8 cellular contexts compared by ENCODE assay signal in the genomic region with DNA sequence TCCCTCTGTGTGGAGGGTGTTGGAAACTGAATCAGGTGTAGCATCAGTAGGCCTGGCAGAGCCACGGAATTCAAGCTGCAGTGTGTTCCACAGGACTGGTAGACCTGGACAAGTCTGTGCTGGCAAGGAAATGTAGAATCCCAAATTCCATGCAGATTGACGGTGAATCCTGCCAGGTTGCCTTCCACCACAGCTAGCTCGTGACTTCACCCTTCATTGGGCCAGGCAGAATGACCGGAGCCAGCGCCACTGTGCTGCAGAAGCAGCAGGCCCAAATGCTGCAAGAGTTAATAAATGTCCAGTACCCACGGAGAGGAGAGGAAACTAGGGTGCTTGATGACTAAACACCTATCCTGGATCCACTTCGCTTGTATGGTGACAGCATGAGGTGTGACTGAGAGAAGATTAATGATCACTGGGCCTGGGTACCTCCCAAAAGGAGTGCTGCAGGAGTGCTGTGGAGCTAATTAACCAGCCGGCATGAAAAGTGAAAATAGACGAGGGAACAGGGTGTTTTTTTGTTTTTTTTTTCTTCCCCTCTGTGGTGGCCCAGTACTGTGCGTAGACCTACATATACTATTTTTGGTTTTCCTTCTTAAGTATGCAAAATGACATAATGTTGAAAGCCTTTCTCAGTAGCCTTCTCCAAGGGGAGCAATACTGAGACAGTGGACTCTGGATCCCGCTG.
A peak's percentile ranks its signal among the peaks of the same experiment; 100 is the strongest.
DNase-seq lines count a peak whose midpoint lies in the region; ATAC-seq, FAIRE-seq and TF ChIP-seq lines count a peak whose summit lies in the region.

No MANE protein-coding gene starts in this region.

- POLR2A ChIA-PET in AG04450 (lab: Yijun Ruan, JAX) = no interaction called here
- POLR2A ChIA-PET in endothelial cell of umbilical vein (lab: Charles Lee) = interaction anchor here (0.7 kb wide), 1 partner anchor 525 kb away, joined by 4 read pairs; no protein-coding TSS in a partner anchor

- intact Hi-C loops in endothelial cell of umbilical vein (cut with micrococcal nuclease) = loop anchor here (1.0 kb wide), 2 partner anchors 9 to 189 kb away; no protein-coding TSS in a partner anchor

- H3K9me2 ChIP-seq in hepatocyte (replicated peaks; ENCODE audit: insufficient read depth) = no peaks in the 10 kb centered on the region

- H3K4me1 ChIP-seq in endothelial cell of umbilical vein (ENCODE audit: control insufficient read depth, extremely low read depth, insufficient read depth, low read length) (peaks cover 85% of the 10 kb centered on the region), hepatocyte (ENCODE audit: insufficient read depth) (peaks cover 50% of the 10 kb centered on the region)

- no peaks in the 10 kb centered on the region for H3K27me3 Mint-ChIP-seq in IgD-negative memory B cell

- peak overlapping the region; percentile 80 for H3K4me2 ChIP-seq in endothelial cell of umbilical vein (ENCODE audit: insufficient read depth, low read length)
- no peak overlapping the region for H3K4me2 ChIP-seq in hepatocyte

- TF ChIP-seq POLR2A in endothelial cell of umbilical vein (IDR thresholded peaks at IDR 0.05; ENCODE audit: low read depth, low read length) = no peak

- no peak for FAIRE-seq in endothelial cell of umbilical vein (lab: Jason Lieb, UNC)

- peaks cover 64% of the 10 kb centered on the region for H3K79me2 ChIP-seq in endothelial cell of umbilical vein (ENCODE audit: control insufficient read depth, insufficient read depth, low read length)
- peaks cover 31% of the 10 kb centered on the region for H3K79me2 ChIP-seq in hepatocyte

- CTCF ChIA-PET in AG04450 (lab: Charles Lee) (interaction anchor here (0.5 to 0.6 kb wide), 2 partner anchors 42 to 1247 kb away, joined by 3 to 4 read pairs; no protein-coding TSS in a partner anchor), endothelial cell of umbilical vein (lab: Charles Lee) (interaction anchor here (1.0 to 4.0 kb wide), 5 partner anchors 18 to 94 kb away, joined by 3 to 24 read pairs (median 5); no protein-coding TSS in a partner anchor)

- H3K36me3 Mint-ChIP-seq in IgD-negative memory B cell = peaks cover 3% of the 10 kb centered on the region

- peak overlapping the region; percentile 84 for H3K9ac ChIP-seq in endothelial cell of umbilical vein (replicated peaks; ENCODE audit: extremely low read depth, insufficient read depth, low read length)

- WGBS in hepatocyte (ENCODE audit: low lambda C conversion rate, missing lambda C conversion rate) = 85% methylated on average over 11 of the region's 11 CpGs

- no peak overlapping the region for H2AFZ ChIP-seq in endothelial cell of umbilical vein (ENCODE audit: low read depth, low read length)
- H2AFZ ChIP-seq in hepatocyte = no peak overlapping the region

- peak overlapping the region; percentile 77 for H3K27ac ChIP-seq in AG04450 (ENCODE audit: low read depth, low read length)
- peak overlapping the region; percentile 97 for H3K27ac ChIP-seq in endothelial cell of umbilical vein (ENCODE audit: insufficient read depth, low read depth, low read length)
- no peak overlapping the region for H3K27ac ChIP-seq in hepatocyte

- dilution Hi-C loops in endothelial cell of umbilical vein (cut with MboI; ENCODE audit: extremely low pct_ligation_motif_present, low sequenced_read_pairs) = no loop called here

- peaks cover 0 to 2% of the 10 kb centered on the region in 2 experiments for H3K36me3 ChIP-seq in endothelial cell of umbilical vein (ENCODE audit: control insufficient read depth in 2 of 2, extremely low read depth in 1 of 2, insufficient read depth in 2 of 2, low read length in 2 of 2)
- no peaks in the 10 kb centered on the region for H3K36me3 ChIP-seq in hepatocyte (replicated peaks; ENCODE audit: insufficient read depth, low read depth)

- no peak for TF ChIP-seq CTCF in AG04450 (IDR thresholded peaks at IDR 0.05; ENCODE audit: low read depth, low read length)
- no peak for TF ChIP-seq CTCF in endothelial cell of umbilical vein (IDR thresholded peaks at IDR 0.05; ENCODE audit: extremely low read depth in 1 of 2, insufficient read depth in 1 of 2, low read depth in 1 of 2, low read length in 2 of 2)
- TF ChIP-seq CTCF in hepatocyte (IDR thresholded peaks at IDR 0.05; ENCODE audit: poor library complexity) = no peak

- H3K27me3 ChIP-seq in AG04450 (ENCODE audit: control insufficient read depth, insufficient read depth, low read length) = no peaks in the 10 kb centered on the region
- no peaks in the 10 kb centered on the region for H3K27me3 ChIP-seq in endothelial cell of umbilical vein (ENCODE audit: control insufficient read depth in 2 of 2, insufficient read depth in 2 of 2, low read length in 2 of 2)
- no peaks in the 10 kb centered on the region for H3K27me3 ChIP-seq in hepatocyte

- BruUV-seq in endothelial cell of umbilical vein (replicated peaks; lab: Mats Ljungman, UMichigan) = no TSS peak

- peaks cover 0 to 2% (median 0%) of the 10 kb centered on the region in 3 donors for H3K9me3 Mint-ChIP-seq in IgD-negative memory B cell

- no peaks in the 10 kb centered on the region for H4K20me1 ChIP-seq in endothelial cell of umbilical vein (replicated peaks; ENCODE audit: control insufficient read depth, extremely low read depth, insufficient read depth, low read length)
- H4K20me1 ChIP-seq in hepatocyte (ENCODE audit: insufficient read depth, poor library complexity, severe bottlenecking) = no peaks in the 10 kb centered on the region

- no peaks in the 10 kb centered on the region for H3K9me1 ChIP-seq in endothelial cell of umbilical vein (replicated peaks; ENCODE audit: control insufficient read depth, extremely low read depth, insufficient read depth, low read length)

- H3K9me3 ChIP-seq in AG04450 (ENCODE audit: control insufficient read depth, insufficient read depth, low read length) (no peaks in the 10 kb centered on the region; the same call in 1 of the 2 replicates), endothelial cell of umbilical vein (replicated peaks; ENCODE audit: control insufficient read depth, insufficient read depth, low read length) (no peaks in the 10 kb centered on the region), hepatocyte (ENCODE audit: low read depth) (no peaks in the 10 kb centered on the region)

- peak overlapping the region; percentile 22 to 88 (median 68) for H3K4me3 Mint-ChIP-seq in IgD-negative memory B cell

- DNase-seq in AG04450 (ENCODE audit: low read depth, low spot score) = no peak
- peak; percentile 57 for DNase-seq in endothelial cell of umbilical vein (ENCODE audit: low read depth, low spot score)
- DNase-seq in renal cortical epithelial cell (ENCODE audit: low read depth) = peak; percentile 97
- DNase-seq in NCI-H510A treated with DMSO at 0.1 percent for 48 hours (lab: John Stamatoyannopoulos, UW) = no peak
- DNase-seq in hepatocyte (ENCODE audit: low spot score) = no peak

- H3K4me3 ChIP-seq in AG04450 (ENCODE audit: low read depth, low read length) (no peak overlapping the region), endothelial cell of umbilical vein (replicated peaks in 1 of 3; ENCODE audit: insufficient read depth in 1 of 3, low read depth in 1 of 3, low read length in 3 of 3) (no peak overlapping the region), hepatocyte (no peak overlapping the region)

- peaks cover 41 to 64% (median 44%) of the 10 kb centered on the region in 3 donors for H3K4me1 Mint-ChIP-seq in IgD-negative memory B cell

- ATAC-seq in GM19452 (IDR thresholded peaks at IDR 0.05; ENCODE audit: unreplicated experiment) = peak; percentile 45
- ATAC-seq in GM19467 (IDR thresholded peaks at IDR 0.05; ENCODE audit: unreplicated experiment) = no peak

- H3K27ac Mint-ChIP-seq in IgD-negative memory B cell = peak overlapping the region; percentile 54 to 89 (median 85)

TF ChIP-seq in endothelial cell of umbilical vein, 7 proteins besides CTCF, POLR2A, EP300 and RAD21:
- TF ChIP-seq GATA2 (IDR thresholded peaks at IDR 0.05; ENCODE audit: insufficient read depth, insufficient read length, low read depth, low read length) (no peak), FOS (IDR thresholded peaks at IDR 0.05; ENCODE audit: borderline replicate concordance, insufficient read depth, low read length) (peak; percentile 25)
- TF ChIP-seq, protein P1, sequence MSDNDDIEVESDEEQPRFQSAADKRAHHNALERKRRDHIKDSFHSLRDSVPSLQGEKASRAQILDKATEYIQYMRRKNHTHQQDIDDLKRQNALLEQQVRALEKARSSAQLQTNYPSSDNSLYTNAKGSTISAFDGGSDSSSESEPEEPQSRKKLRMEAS (IDR thresholded peaks at IDR 0.05; ENCODE audit: insufficient read depth, insufficient read length) = no peak

Comparison
In these comparisons a context has a peak if more than half of its experiments do, and no peak if none do; other contexts are left out.
1. DNase-seq: peak in endothelial cell of umbilical vein (single experiment) and renal cortical epithelial cell (single experiment); none in AG04450 (single experiment), NCI-H510A treated with DMSO at 0.1 percent for 48 hours (single experiment) and hepatocyte (single experiment).